In the genomic region with DNA sequence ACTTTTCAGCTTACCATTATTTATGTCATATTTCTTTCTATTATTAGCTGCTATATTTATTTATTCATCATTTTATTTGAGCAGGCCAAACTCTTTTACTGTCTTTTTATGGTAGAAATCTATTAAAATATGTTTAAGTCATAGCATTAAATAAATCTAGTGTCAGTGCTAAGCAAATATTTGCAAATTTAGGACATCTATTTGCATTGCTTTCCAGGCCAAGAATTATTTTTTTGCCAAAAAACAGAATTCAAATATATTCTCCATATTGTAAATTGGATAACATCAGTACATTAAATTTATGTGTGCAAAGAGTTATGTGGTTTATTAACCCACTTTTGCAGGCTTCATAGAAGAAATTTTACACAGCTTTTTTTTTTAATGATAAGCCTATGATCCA, we compare ENCODE assay signal across 30 cellular contexts.
A peak's percentile ranks its signal among the peaks of the same experiment; 100 is the strongest.
DNase-seq lines count a peak whose midpoint lies in the region; ATAC-seq and TF ChIP-seq lines count a peak whose summit lies in the region.
"Had no signal": no experiment of that assay in that cellular context is flagged by ENCODE, and none has a peak within 500 bp of the region (broad histone marks: within the 10 kb centered on the region; RNA-seq: fewer than 3 reads in every experiment).

No MANE protein-coding gene starts in this region.

- no peaks in the 10 kb centered on the region for H3K27me3 ChIP-seq in H7 (ENCODE audit: control insufficient read depth, insufficient read depth, low read length)
- H3K27me3 ChIP-seq: BE2C; BLaER1; BLaER1 treated with 17β-estradiol and CSF1 and Interleukin-3, amounts not matched to agents 10 nM and 100 nM had no signal

- DNase-seq in LNCaP clone FGC (ENCODE audit: low read depth) (peak; percentile 96), H7 (no peak), left cardiac atrium (no peak)
- DNase-seq in activated CD8-positive, alpha-beta memory T cell treated with anti-CD3 and anti-CD28 coated beads, Interleukin-2, amount 50 U/mL, for 48 hours, result no peak
- DNase-seq: 8988T; ACHN; AML-193; BE2C; C1 segment of cervical spinal cord; Caco-2; Calu3; CD4-positive, alpha-beta memory T cell; CD4-positive, alpha-beta T cell; CD4-positive, CD25-positive, alpha-beta regulatory T cell; CD8-positive, alpha-beta memory T cell; CD8-positive, alpha-beta T cell; COR-L47; DMS 273 treated with DMSO at 0.1 percent for 48 hours; DMS153; DMS53; DMS79; DMS79 treated with DMSO at 0.1 percent for 48 hours; DND-41; EL had no signal

- H3K36me3 ChIP-seq in H7 (replicated peaks; ENCODE audit: control insufficient read depth, insufficient read depth, low read length), result no peaks in the 10 kb centered on the region
- H3K36me3 ChIP-seq: BE2C; BLaER1; BLaER1 treated with 17β-estradiol and CSF1 and Interleukin-3, amounts not matched to agents 10 nM and 100 nM had no signal

- intact Hi-C loops in left cardiac atrium (cut with DNase I), result no loop called here

- ATAC-seq in left cardiac atrium, result no peak
- ATAC-seq: A549; CD8-positive, alpha-beta T cell had no signal

- TF ChIP-seq CTCF in 22Rv1 (IDR thresholded peaks at IDR 0.05) (no peak), LNCaP clone FGC (IDR thresholded peaks at IDR 0.05; ENCODE audit: control insufficient read depth, extremely low read depth, insufficient read depth) (no peak), VCaP (conservative IDR thresholded peaks at IDR 0.05) (no peak)

- H3K27ac ChIP-seq in 22Rv1 (peak overlapping the region; percentile 76), VCaP (peak overlapping the region; percentile 9; the same call in 1 of the 2 replicates)
- H3K27ac ChIP-seq: A549; BLaER1; BLaER1 treated with 17β-estradiol and CSF1 and Interleukin-3, amounts not matched to agents 10 nM and 100 nM; C4-2B had no signal

- H3K4me3 ChIP-seq in LNCaP clone FGC (ENCODE audit: low read depth, low read length) (no peak overlapping the region), H7 (ENCODE audit: insufficient read depth, low read depth, low read length) (no peak overlapping the region)
- H3K4me3 ChIP-seq: A549; BLaER1; BLaER1 treated with 17β-estradiol and CSF1 and Interleukin-3, amounts not matched to agents 10 nM and 100 nM had no signal
